In the genomic region with DNA sequence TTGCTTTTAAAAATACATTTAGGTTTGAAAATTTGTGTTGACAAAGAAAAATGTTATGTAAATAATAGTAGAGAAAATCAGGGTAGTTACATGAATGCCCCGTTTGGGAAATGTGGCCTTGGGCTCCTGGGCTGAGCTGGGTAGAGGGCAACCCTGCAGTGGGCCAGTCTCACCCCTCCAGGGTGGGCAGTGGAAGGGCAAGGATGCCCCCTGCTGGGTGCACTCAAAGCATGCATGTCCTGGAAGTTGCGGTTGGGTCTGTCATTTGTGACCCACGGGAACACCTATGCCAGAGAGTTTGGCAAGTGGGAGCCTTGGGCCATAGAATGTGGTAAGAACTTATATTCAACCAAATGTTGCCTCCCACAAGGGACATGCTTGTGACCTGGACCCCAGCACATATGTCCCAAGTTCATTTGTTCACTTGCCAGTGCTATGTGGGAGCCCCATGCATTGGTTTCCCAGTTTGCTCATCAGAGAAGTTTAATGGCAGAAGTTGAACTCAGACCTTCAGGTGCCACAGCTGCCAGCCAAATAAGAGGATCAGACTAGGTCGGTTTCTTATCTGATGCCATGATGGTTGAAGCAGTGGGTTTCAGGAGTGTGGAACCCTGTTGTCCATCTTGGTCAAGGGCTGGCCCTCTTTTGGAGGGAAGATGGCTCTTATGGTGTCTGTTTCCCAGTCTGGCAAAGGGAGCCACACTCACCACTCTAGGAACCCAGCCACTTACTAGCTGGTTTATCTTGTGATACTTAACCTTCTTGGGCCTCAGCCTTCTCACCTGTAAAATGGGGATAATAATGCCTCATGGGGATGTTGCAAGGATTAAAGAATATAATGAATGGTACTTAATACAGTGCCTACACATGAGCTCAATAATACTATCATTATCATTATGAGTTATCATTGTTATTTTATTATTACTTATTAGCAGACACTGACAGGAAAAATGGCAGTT, we compare ENCODE assay signal across 8 cellular contexts. TPM values are rescaled to one million over a fixed set of nuclear protein-coding genes. Genes with fewer than 3 reads are reported as not detected.
DNase-seq lines count a peak whose midpoint lies in the region; ATAC-seq and TF ChIP-seq lines count a peak whose summit lies in the region.

No MANE protein-coding gene starts in this region.

- DNase-seq in HAP-1 (ENCODE audit: low spot score in 2 of 2) (peak; percentile 24 to 75), T follicular helper cell (ENCODE audit: low read depth) (peak; percentile 28), astrocyte of the hippocampus (ENCODE audit: low read depth, low spot score) (peak; percentile 75), kidney epithelial cell (ENCODE audit: low read depth) (no peak)
- peak; percentile 29 for DNase-seq in stimulated activated CD8-positive, alpha-beta memory T cell treated with anti-CD3 and anti-CD28 coated beads, Interleukin-12 subunit alpha, Interleukin-12 subunit beta, amount 100 ng/mL, for 4 hours (ENCODE audit: low read depth)

- H3K9me3 ChIP-seq in BLaER1 treated with 17β-estradiol and CSF1 and Interleukin-3, amounts not matched to agents 10 nM and 100 nM (replicated peaks in 1 of 11) = no peaks in the 10 kb centered on the region
- no peaks in the 10 kb centered on the region for H3K9me3 ChIP-seq in HAP-1

- no peak for ATAC-seq in GM21786 (IDR thresholded peaks at IDR 0.05; ENCODE audit: unreplicated experiment)
- no peak for ATAC-seq in GM18873 (IDR thresholded peaks at IDR 0.05; ENCODE audit: low FRiP score, unreplicated experiment)

- in situ Hi-C loops in HAP-1 (cut with MboI; ENCODE audit: low sequenced_read_pairs) = no loop called here

- peak; percentile 86 for TF ChIP-seq CTCF in kidney epithelial cell (IDR thresholded peaks at IDR 0.05; ENCODE audit: insufficient read depth, low read length, poor library complexity, severe bottlenecking)

- peaks cover 0 to 7% (median 0%) of the 10 kb centered on the region in 11 experiments; a peak in 6 of 22 replicates for H3K36me3 ChIP-seq in BLaER1 treated with 17β-estradiol and CSF1 and Interleukin-3, amounts not matched to agents 10 nM and 100 nM
- no peaks in the 10 kb centered on the region for H3K36me3 ChIP-seq in HAP-1 (replicated peaks)
- H3K36me3 ChIP-seq in kidney epithelial cell (ENCODE audit: control insufficient read depth, insufficient read depth, low read length) = no peaks in the 10 kb centered on the region

- H3K27me3 ChIP-seq in BLaER1 treated with 17β-estradiol and CSF1 and Interleukin-3, amounts not matched to agents 10 nM and 100 nM = peaks cover 0 to 11% (median 0%) of the 10 kb centered on the region in 11 experiments; a peak in 4 of 22 replicates
- H3K27me3 ChIP-seq in HAP-1 (ENCODE audit: low read depth) = no peaks in the 10 kb centered on the region
- H3K27me3 ChIP-seq in kidney epithelial cell (ENCODE audit: control insufficient read depth, insufficient read depth, low read length) = peaks cover 30% of the 10 kb centered on the region

- peak overlapping the region in 10 of 11 experiments; percentile 91 to 100 (median 98); a peak in 17 of 22 replicates for H3K4me2 ChIP-seq in BLaER1 treated with 17β-estradiol and CSF1 and Interleukin-3, amounts not matched to agents 10 nM and 100 nM

- peak overlapping the region in 5 of 11 experiments; percentile 79 to 86 (median 86); a peak in 4 of 22 replicates for H3K9ac ChIP-seq in BLaER1 treated with 17β-estradiol and CSF1 and Interleukin-3, amounts not matched to agents 10 nM and 100 nM

- peak overlapping the region in 5 of 11 experiments; percentile 86 to 93 (median 90); a peak in 6 of 22 replicates for H3K27ac ChIP-seq in BLaER1 treated with 17β-estradiol and CSF1 and Interleukin-3, amounts not matched to agents 10 nM and 100 nM

- H4K20me1 ChIP-seq in BLaER1 treated with 17β-estradiol and CSF1 and Interleukin-3, amounts not matched to agents 10 nM and 100 nM = peaks cover 0 to 15% (median 4%) of the 10 kb centered on the region in 11 experiments; a peak in 10 of 22 replicates

- peak overlapping the region in 1 of 10 experiments; percentile 81; a peak in 1 of 20 replicates for H3K4me3 ChIP-seq in BLaER1 treated with 17β-estradiol and CSF1 and Interleukin-3, amounts not matched to agents 10 nM and 100 nM
- H3K4me3 ChIP-seq in HAP-1 (no peak overlapping the region), kidney epithelial cell (ENCODE audit: low read depth, low read length) (no peak overlapping the region)

- H3K4me1 ChIP-seq in BLaER1 treated with 17β-estradiol and CSF1 and Interleukin-3, amounts not matched to agents 10 nM and 100 nM = peaks cover 45 to 74% (median 64%) of the 10 kb centered on the region in 10 experiments
- H3K4me1 ChIP-seq in HAP-1 = peaks cover 20% of the 10 kb centered on the region

RNA-seq across cellular contexts. Expression of a gene that starts 2.5 kb away (rescaled TPM):
- 0.68 and 1.5 TPM in 2 replicates for total RNA-seq in kidney epithelial cell

RNA-seq across cellular contexts. Expression of a gene that starts 13.2 kb away (rescaled TPM):
- 14.9 and 16.8 TPM in 2 replicates for total RNA-seq in kidney epithelial cell

RNA-seq across cellular contexts. Expression of a gene that starts 27.4 kb away (rescaled TPM):
- total RNA-seq in kidney epithelial cell = not detected in 2 replicates

RNA-seq across cellular contexts. Expression of a gene that starts 30.5 kb away (rescaled TPM):
- total RNA-seq in kidney epithelial cell = 13.6 and 20.3 TPM in 2 replicates

RNA-seq across cellular contexts. Expression of a gene that starts 40.6 kb away (rescaled TPM):
- not detected in 2 replicates for total RNA-seq in kidney epithelial cell
